ENCODE assay signal across 13 cellular contexts in the genomic region with DNA sequence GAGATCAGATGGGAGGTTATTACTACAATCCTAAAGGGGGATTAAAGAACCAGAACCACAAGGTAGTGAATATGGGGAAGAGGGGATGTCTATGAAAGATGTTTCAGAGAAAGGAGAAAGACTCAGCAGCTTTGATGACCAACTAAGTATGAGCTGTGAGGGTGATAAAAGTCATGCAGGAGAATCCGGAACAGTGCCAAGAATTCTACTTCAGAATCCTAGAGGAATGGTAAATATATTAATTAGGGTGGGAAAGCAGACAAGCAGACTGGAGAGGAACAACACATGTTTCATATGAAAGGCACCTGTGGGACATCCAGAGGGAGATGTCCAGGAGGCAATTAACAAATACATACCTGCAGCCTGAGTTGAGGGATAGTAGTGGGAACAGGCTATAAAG.
DNase-seq lines count a peak whose midpoint lies in the region; ATAC-seq and TF ChIP-seq lines count a peak whose summit lies in the region.
"Had no signal": no experiment of that assay in that cellular context is flagged by ENCODE, and none has a peak within 500 bp of the region (broad histone marks: within the 10 kb centered on the region; RNA-seq: fewer than 3 reads in every experiment).

No MANE protein-coding gene starts in this region.

- ATAC-seq in activated naive CD8-positive, alpha-beta T cell treated with anti-CD3 and anti-CD28 coated beads, Interleukin-2, amount 50 U/mL, for 24 hours, result no peak
- no peak for ATAC-seq in stimulated activated effector memory CD8-positive, alpha-beta T cell treated with anti-CD3 and anti-CD28 coated beads, Interleukin-12 subunit alpha, Interleukin-12 subunit beta, amount 100 ng/mL, for 72 hours
- ATAC-seq: left ventricle myocardium superior had no signal

- TF ChIP-seq CTCF in HFFc6 (IDR thresholded peaks at IDR 0.05) (no peak), spleen (IDR thresholded peaks at IDR 0.05 in 8 of 11, conservative IDR thresholded peaks at IDR 0.05 in 3 of 11) (no peak)

- peak overlapping the region; percentile 16 for H3K27ac Mint-ChIP-seq in activated naive CD4-positive, alpha-beta T cell treated with anti-CD3 and anti-CD28 coated beads, Interleukin-2, amount 10 ng/mL, durations not matched to agents 7 days and 5 days
- H3K27ac Mint-ChIP-seq in HFFc6, result peak overlapping the region; percentile 70
- peak overlapping the region; percentile 90 for H3K27ac Mint-ChIP-seq in activated naive CD8-positive, alpha-beta T cell treated with anti-CD3 and anti-CD28 coated beads, Interleukin-2, amount 50 U/mL, for 24 hours
- peak overlapping the region; percentile 24 for H3K27ac Mint-ChIP-seq in stimulated activated effector memory CD8-positive, alpha-beta T cell treated with anti-CD3 and anti-CD28 coated beads, Interleukin-12 subunit alpha, Interleukin-12 subunit beta, amount 100 ng/mL, for 72 hours

- no peaks in the 10 kb centered on the region for H3K4me1 ChIP-seq in spleen
- H3K4me1 ChIP-seq: Caco-2, right lobe of liver had no signal

- no peak overlapping the region for H3K4me3 ChIP-seq in spleen
- H3K4me3 ChIP-seq: right lobe of liver had no signal

- no peaks in the 10 kb centered on the region for H3K9me3 ChIP-seq in spleen
- H3K9me3 ChIP-seq: Caco-2, right lobe of liver had no signal

- H3K36me3 Mint-ChIP-seq in activated naive CD4-positive, alpha-beta T cell treated with anti-CD3 and anti-CD28 coated beads, Interleukin-2, amount 10 ng/mL, durations not matched to agents 7 days and 5 days, result peaks cover 38% of the 10 kb centered on the region
- H3K36me3 Mint-ChIP-seq in HFFc6 (ENCODE audit: low read depth), result peaks cover 32% of the 10 kb centered on the region
- peaks cover 52% of the 10 kb centered on the region for H3K36me3 Mint-ChIP-seq in activated naive CD8-positive, alpha-beta T cell treated with anti-CD3 and anti-CD28 coated beads, Interleukin-2, amount 50 U/mL, for 24 hours (ENCODE audit: low read depth)
- H3K36me3 Mint-ChIP-seq in stimulated activated effector memory CD8-positive, alpha-beta T cell treated with anti-CD3 and anti-CD28 coated beads, Interleukin-12 subunit alpha, Interleukin-12 subunit beta, amount 100 ng/mL, for 72 hours, result peaks cover 98% of the 10 kb centered on the region

- no peak overlapping the region for H3K27ac ChIP-seq in spleen
- H3K27ac ChIP-seq: right lobe of liver had no signal

- DNase-seq in activated naive CD4-positive, alpha-beta T cell treated with anti-CD3 and anti-CD28 coated beads, Interleukin-2, amount 10 ng/mL, durations not matched to agents 7 days and 5 days, result no peak
- DNase-seq in activated naive CD4-positive, alpha-beta T cell treated with anti-CD3 and anti-CD28 coated beads, Interleukin-2, amount 50 U/mL, for 16 hours, result no peak
- DNase-seq in HFFc6 (no peak), spleen (no peak), HT-29 (ENCODE audit: low spot score) (no peak)
- DNase-seq in activated naive CD8-positive, alpha-beta T cell treated with anti-CD3 and anti-CD28 coated beads, Interleukin-2, amount 50 U/mL, for 24 hours, result no peak
- DNase-seq in stimulated activated effector memory CD8-positive, alpha-beta T cell treated with anti-CD3 and anti-CD28 coated beads, Interleukin-12 subunit alpha, Interleukin-12 subunit beta, amount 100 ng/mL, for 72 hours (ENCODE audit: low spot score in 2 of 2), result no peak
- DNase-seq: Caco-2; effector CD4-positive, alpha-beta T cell; left ventricle myocardium superior; NCI-H1092 treated with DMSO at 0.1 percent for 48 hours; NCI-H510A treated with DMSO at 0.1 percent for 48 hours; right lobe of liver had no signal

- H3K4me1 Mint-ChIP-seq in activated naive CD4-positive, alpha-beta T cell treated with anti-CD3 and anti-CD28 coated beads, Interleukin-2, amount 10 ng/mL, durations not matched to agents 7 days and 5 days, result peaks cover 36% of the 10 kb centered on the region
- H3K4me1 Mint-ChIP-seq in HFFc6 (ENCODE audit: low read depth), result peaks cover 42% of the 10 kb centered on the region
- H3K4me1 Mint-ChIP-seq in activated naive CD8-positive, alpha-beta T cell treated with anti-CD3 and anti-CD28 coated beads, Interleukin-2, amount 50 U/mL, for 24 hours, result peaks cover 54% of the 10 kb centered on the region
- peaks cover 22% of the 10 kb centered on the region for H3K4me1 Mint-ChIP-seq in stimulated activated effector memory CD8-positive, alpha-beta T cell treated with anti-CD3 and anti-CD28 coated beads, Interleukin-12 subunit alpha, Interleukin-12 subunit beta, amount 100 ng/mL, for 72 hours

- H3K27me3 ChIP-seq in spleen (replicated peaks in 1 of 7), result no peaks in the 10 kb centered on the region
- H3K27me3 ChIP-seq: right lobe of liver had no signal

- TF ChIP-seq POLR2A in spleen (IDR thresholded peaks at IDR 0.05), result no peak

- CTCF ChIA-PET in activated naive CD4-positive, alpha-beta T cell treated with anti-CD3 and anti-CD28 coated beads, Interleukin-2, amount 10 ng/mL, durations not matched to agents 7 days and 5 days (lab: Charles Lee), result interaction anchor here (0.8 to 2.7 kb wide), 6 partner anchors 12 to 534 kb away, joined by 3 to 15 read pairs (median 8); no protein-coding TSS in a partner anchor

- 67 to 100% (median 89%) methylated on average over 1 of the region's 1 CpG for WGBS in spleen, 5 donors

- H3K4me3 Mint-ChIP-seq in activated naive CD4-positive, alpha-beta T cell treated with anti-CD3 and anti-CD28 coated beads, Interleukin-2, amount 10 ng/mL, durations not matched to agents 7 days and 5 days, result no peak overlapping the region
- H3K4me3 Mint-ChIP-seq in HFFc6, result peak overlapping the region; percentile 60
- peak overlapping the region; percentile 47 for H3K4me3 Mint-ChIP-seq in activated naive CD8-positive, alpha-beta T cell treated with anti-CD3 and anti-CD28 coated beads, Interleukin-2, amount 50 U/mL, for 24 hours
- peak overlapping the region; percentile 35 for H3K4me3 Mint-ChIP-seq in stimulated activated effector memory CD8-positive, alpha-beta T cell treated with anti-CD3 and anti-CD28 coated beads, Interleukin-12 subunit alpha, Interleukin-12 subunit beta, amount 100 ng/mL, for 72 hours

- no peaks in the 10 kb centered on the region for H3K36me3 ChIP-seq in spleen
- H3K36me3 ChIP-seq: right lobe of liver had no signal

- H3K9me3 Mint-ChIP-seq in activated naive CD4-positive, alpha-beta T cell treated with anti-CD3 and anti-CD28 coated beads, Interleukin-2, amount 10 ng/mL, durations not matched to agents 7 days and 5 days, result no peaks in the 10 kb centered on the region
- no peaks in the 10 kb centered on the region for H3K9me3 Mint-ChIP-seq in HFFc6
- H3K9me3 Mint-ChIP-seq in activated naive CD8-positive, alpha-beta T cell treated with anti-CD3 and anti-CD28 coated beads, Interleukin-2, amount 50 U/mL, for 24 hours, result no peaks in the 10 kb centered on the region
- H3K9me3 Mint-ChIP-seq in stimulated activated effector memory CD8-positive, alpha-beta T cell treated with anti-CD3 and anti-CD28 coated beads, Interleukin-12 subunit alpha, Interleukin-12 subunit beta, amount 100 ng/mL, for 72 hours, result no peaks in the 10 kb centered on the region

- intact Hi-C loops in spleen (cut with DNase I; ENCODE audit: low total_unique reads), result no loop called here

- no peaks in the 10 kb centered on the region for H3K27me3 Mint-ChIP-seq in activated naive CD4-positive, alpha-beta T cell treated with anti-CD3 and anti-CD28 coated beads, Interleukin-2, amount 10 ng/mL, durations not matched to agents 7 days and 5 days
- peaks cover 1% of the 10 kb centered on the region; the same call in 1 of the 2 replicates for H3K27me3 Mint-ChIP-seq in HFFc6 (ENCODE audit: insufficient read depth)
- no peaks in the 10 kb centered on the region for H3K27me3 Mint-ChIP-seq in activated naive CD8-positive, alpha-beta T cell treated with anti-CD3 and anti-CD28 coated beads, Interleukin-2, amount 50 U/mL, for 24 hours

Comparison
In these comparisons a context has a peak if more than half of its experiments do, and no peak if none do; other contexts are left out.
1. H3K27ac Mint-ChIP-seq: peak in every context shown above with its lines; median percentile 90 in activated naive CD8-positive, alpha-beta T cell treated with anti-CD3 and anti-CD28 coated beads, Interleukin-2, amount 50 U/mL, for 24 hours; 70 in HFFc6; 24 in stimulated activated effector memory CD8-positive, alpha-beta T cell treated with anti-CD3 and anti-CD28 coated beads, Interleukin-12 subunit alpha, Interleukin-12 subunit beta, amount 100 ng/mL, for 72 hours; 16 in activated naive CD4-positive, alpha-beta T cell treated with anti-CD3 and anti-CD28 coated beads, Interleukin-2, amount 10 ng/mL, durations not matched to agents 7 days and 5 days.